ENCODE assay signal across 1 cellular context in the genomic region with DNA sequence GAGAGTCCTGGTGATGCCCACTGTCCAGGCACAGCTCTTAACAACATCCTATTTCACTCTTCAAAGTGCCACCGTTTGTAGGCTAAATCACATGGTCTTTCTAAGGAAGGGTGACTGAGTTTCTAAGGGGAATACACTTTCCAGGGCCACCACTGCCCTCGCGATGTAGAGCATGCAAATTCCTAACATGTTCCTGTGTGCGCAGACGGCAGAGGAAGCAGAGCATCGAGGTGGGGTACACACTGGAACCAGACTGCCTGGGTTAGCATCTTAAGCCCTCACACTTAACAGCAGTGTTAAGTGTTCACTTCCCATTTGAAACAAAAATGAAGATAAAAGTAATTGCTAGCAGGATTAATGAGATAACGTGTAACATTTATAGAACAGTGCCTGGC.
TF ChIP-seq lines count a peak whose summit lies in the region.

No MANE protein-coding gene starts in this region.

TF ChIP-seq in H1, 55 proteins besides CTCF, POLR2A, EP300 and RAD21:
- TF ChIP-seq, protein P1, sequence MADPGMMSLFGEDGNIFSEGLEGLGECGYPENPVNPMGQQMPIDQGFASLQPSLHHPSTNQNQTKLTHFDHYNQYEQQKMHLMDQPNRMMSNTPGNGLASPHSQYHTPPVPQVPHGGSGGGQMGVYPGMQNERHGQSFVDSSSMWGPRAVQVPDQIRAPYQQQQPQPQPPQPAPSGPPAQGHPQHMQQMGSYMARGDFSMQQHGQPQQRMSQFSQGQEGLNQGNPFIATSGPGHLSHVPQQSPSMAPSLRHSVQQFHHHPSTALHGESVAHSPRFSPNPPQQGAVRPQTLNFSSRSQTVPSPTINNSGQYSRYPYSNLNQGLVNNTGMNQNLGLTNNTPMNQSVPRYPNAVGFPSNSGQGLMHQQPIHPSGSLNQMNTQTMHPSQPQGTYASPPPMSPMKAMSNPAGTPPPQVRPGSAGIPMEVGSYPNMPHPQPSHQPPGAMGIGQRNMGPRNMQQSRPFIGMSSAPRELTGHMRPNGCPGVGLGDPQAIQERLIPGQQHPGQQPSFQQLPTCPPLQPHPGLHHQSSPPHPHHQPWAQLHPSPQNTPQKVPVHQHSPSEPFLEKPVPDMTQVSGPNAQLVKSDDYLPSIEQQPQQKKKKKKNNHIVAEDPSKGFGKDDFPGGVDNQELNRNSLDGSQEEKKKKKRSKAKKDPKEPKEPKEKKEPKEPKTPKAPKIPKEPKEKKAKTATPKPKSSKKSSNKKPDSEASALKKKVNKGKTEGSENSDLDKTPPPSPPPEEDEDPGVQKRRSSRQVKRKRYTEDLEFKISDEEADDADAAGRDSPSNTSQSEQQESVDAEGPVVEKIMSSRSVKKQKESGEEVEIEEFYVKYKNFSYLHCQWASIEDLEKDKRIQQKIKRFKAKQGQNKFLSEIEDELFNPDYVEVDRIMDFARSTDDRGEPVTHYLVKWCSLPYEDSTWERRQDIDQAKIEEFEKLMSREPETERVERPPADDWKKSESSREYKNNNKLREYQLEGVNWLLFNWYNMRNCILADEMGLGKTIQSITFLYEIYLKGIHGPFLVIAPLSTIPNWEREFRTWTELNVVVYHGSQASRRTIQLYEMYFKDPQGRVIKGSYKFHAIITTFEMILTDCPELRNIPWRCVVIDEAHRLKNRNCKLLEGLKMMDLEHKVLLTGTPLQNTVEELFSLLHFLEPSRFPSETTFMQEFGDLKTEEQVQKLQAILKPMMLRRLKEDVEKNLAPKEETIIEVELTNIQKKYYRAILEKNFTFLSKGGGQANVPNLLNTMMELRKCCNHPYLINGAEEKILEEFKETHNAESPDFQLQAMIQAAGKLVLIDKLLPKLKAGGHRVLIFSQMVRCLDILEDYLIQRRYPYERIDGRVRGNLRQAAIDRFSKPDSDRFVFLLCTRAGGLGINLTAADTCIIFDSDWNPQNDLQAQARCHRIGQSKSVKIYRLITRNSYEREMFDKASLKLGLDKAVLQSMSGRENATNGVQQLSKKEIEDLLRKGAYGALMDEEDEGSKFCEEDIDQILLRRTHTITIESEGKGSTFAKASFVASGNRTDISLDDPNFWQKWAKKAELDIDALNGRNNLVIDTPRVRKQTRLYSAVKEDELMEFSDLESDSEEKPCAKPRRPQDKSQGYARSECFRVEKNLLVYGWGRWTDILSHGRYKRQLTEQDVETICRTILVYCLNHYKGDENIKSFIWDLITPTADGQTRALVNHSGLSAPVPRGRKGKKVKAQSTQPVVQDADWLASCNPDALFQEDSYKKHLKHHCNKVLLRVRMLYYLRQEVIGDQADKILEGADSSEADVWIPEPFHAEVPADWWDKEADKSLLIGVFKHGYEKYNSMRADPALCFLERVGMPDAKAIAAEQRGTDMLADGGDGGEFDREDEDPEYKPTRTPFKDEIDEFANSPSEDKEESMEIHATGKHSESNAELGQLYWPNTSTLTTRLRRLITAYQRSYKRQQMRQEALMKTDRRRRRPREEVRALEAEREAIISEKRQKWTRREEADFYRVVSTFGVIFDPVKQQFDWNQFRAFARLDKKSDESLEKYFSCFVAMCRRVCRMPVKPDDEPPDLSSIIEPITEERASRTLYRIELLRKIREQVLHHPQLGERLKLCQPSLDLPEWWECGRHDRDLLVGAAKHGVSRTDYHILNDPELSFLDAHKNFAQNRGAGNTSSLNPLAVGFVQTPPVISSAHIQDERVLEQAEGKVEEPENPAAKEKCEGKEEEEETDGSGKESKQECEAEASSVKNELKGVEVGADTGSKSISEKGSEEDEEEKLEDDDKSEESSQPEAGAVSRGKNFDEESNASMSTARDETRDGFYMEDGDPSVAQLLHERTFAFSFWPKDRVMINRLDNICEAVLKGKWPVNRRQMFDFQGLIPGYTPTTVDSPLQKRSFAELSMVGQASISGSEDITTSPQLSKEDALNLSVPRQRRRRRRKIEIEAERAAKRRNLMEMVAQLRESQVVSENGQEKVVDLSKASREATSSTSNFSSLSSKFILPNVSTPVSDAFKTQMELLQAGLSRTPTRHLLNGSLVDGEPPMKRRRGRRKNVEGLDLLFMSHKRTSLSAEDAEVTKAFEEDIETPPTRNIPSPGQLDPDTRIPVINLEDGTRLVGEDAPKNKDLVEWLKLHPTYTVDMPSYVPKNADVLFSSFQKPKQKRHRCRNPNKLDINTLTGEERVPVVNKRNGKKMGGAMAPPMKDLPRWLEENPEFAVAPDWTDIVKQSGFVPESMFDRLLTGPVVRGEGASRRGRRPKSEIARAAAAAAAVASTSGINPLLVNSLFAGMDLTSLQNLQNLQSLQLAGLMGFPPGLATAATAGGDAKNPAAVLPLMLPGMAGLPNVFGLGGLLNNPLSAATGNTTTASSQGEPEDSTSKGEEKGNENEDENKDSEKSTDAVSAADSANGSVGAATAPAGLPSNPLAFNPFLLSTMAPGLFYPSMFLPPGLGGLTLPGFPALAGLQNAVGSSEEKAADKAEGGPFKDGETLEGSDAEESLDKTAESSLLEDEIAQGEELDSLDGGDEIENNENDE (IDR thresholded peaks at IDR 0.05; ENCODE audit: insufficient replicate concordance, low read length): no peak
- TF ChIP-seq SUZ12 (IDR thresholded peaks at IDR 0.05; ENCODE audit: low read length) (no peak), SP1 (IDR thresholded peaks at IDR 0.05; ENCODE audit: low read depth, low read length) (no peak), BACH1 (IDR thresholded peaks at IDR 0.05; ENCODE audit: low read length) (no peak), CHD1 (IDR thresholded peaks at IDR 0.05; ENCODE audit: low read depth, low read length) (no peak), JUND (IDR thresholded peaks at IDR 0.05; ENCODE audit: low read length) (no peak), TCF12 (IDR thresholded peaks at IDR 0.05; ENCODE audit: low read depth, low read length) (no peak), KDM4A (IDR thresholded peaks at IDR 0.05; ENCODE audit: low read depth, low read length, severe bottlenecking) (no peak), SP2 (IDR thresholded peaks at IDR 0.05; ENCODE audit: low read length) (no peak), ZNF274 (IDR thresholded peaks at IDR 0.05; ENCODE audit: borderline replicate concordance, extremely low read depth, low read length) (no peak), CREB1 (IDR thresholded peaks at IDR 0.05) (no peak), MAFK (IDR thresholded peaks at IDR 0.05; ENCODE audit: low read depth, low read length) (no peak), SIRT6 (IDR thresholded peaks at IDR 0.05; ENCODE audit: low read length) (no peak), GTF2F1 (IDR thresholded peaks at IDR 0.05; ENCODE audit: borderline replicate concordance, low read depth, low read length) (no peak)
- TF ChIP-seq, protein P2, sequence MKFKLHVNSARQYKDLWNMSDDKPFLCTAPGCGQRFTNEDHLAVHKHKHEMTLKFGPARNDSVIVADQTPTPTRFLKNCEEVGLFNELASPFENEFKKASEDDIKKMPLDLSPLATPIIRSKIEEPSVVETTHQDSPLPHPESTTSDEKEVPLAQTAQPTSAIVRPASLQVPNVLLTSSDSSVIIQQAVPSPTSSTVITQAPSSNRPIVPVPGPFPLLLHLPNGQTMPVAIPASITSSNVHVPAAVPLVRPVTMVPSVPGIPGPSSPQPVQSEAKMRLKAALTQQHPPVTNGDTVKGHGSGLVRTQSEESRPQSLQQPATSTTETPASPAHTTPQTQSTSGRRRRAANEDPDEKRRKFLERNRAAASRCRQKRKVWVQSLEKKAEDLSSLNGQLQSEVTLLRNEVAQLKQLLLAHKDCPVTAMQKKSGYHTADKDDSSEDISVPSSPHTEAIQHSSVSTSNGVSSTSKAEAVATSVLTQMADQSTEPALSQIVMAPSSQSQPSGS (IDR thresholded peaks at IDR 0.05; ENCODE audit: low read length): no peak
